ENCODE assay signal across 23 cellular contexts in the genomic region with DNA sequence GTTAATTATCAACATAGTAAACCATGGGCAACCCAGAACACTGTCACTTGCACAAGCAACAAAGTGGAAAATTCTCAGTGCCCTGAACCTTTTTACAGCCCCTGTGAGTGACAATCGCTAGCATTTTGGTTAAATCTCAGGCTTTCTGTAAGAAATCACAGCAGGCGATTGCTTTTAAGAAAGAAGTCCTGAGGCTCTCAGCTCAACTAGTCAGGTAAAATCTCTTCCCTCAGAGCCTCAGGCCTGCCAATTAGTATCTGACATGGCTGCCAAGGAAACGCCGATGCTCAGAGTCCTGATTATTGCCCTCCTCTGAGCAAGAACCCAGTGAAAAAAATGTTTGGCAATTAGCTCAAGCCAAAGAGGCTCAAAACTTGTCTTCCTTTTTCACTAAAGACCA.
"Had no signal": no experiment of that assay in that cellular context is flagged by ENCODE, and none has a peak within 500 bp of the region (broad histone marks: within the 10 kb centered on the region; RNA-seq: fewer than 3 reads in every experiment).

No MANE protein-coding gene starts in this region.

- H3K27me3 ChIP-seq: heart right ventricle, ovary, right lobe of liver, testis, tibial nerve, upper lobe of right lung, vagina had no signal

- H3K4me3 Mint-ChIP-seq: endodermal cell; memory B cell; nephron; stimulated activated effector memory CD8-positive, alpha-beta T cell treated with anti-CD3 and anti-CD28 coated beads, Interleukin-12 subunit alpha, Interleukin-12 subunit beta, amount 100 ng/mL, for 72 hours; stimulated activated naive CD8-positive, alpha-beta T cell treated with anti-CD3 and anti-CD28 coated beads, Interleukin-15, amount 100 ng/mL, for 72 hours had no signal

- H3K4me1 Mint-ChIP-seq: memory B cell; stimulated activated effector memory CD8-positive, alpha-beta T cell treated with anti-CD3 and anti-CD28 coated beads, Interleukin-12 subunit alpha, Interleukin-12 subunit beta, amount 100 ng/mL, for 72 hours; stimulated activated naive CD8-positive, alpha-beta T cell treated with anti-CD3 and anti-CD28 coated beads, Interleukin-15, amount 100 ng/mL, for 72 hours had no signal

- H3K9me3 Mint-ChIP-seq: endodermal cell; memory B cell; nephron; stimulated activated effector memory CD8-positive, alpha-beta T cell treated with anti-CD3 and anti-CD28 coated beads, Interleukin-12 subunit alpha, Interleukin-12 subunit beta, amount 100 ng/mL, for 72 hours; stimulated activated naive CD8-positive, alpha-beta T cell treated with anti-CD3 and anti-CD28 coated beads, Interleukin-15, amount 100 ng/mL, for 72 hours had no signal

- H3K27ac ChIP-seq: heart right ventricle, left ventricle myocardium inferior, lower lobe of right lung, ovary, prostate gland, right lobe of liver, testis, tibial nerve, upper lobe of right lung, vagina had no signal

- H3K36me3 Mint-ChIP-seq: memory B cell; stimulated activated effector memory CD8-positive, alpha-beta T cell treated with anti-CD3 and anti-CD28 coated beads, Interleukin-12 subunit alpha, Interleukin-12 subunit beta, amount 100 ng/mL, for 72 hours had no signal

- H3K9me3 ChIP-seq: heart right ventricle, left ventricle myocardium inferior, lower lobe of right lung, ovary, prostate gland, right lobe of liver, testis, tibial nerve, upper lobe of right lung, vagina had no signal

- H3K36me3 ChIP-seq: heart right ventricle, left ventricle myocardium inferior, lower lobe of right lung, ovary, prostate gland, right lobe of liver, tibial nerve, upper lobe of right lung, vagina had no signal

- H3K27ac Mint-ChIP-seq: endodermal cell; memory B cell; nephron; stimulated activated effector memory CD8-positive, alpha-beta T cell treated with anti-CD3 and anti-CD28 coated beads, Interleukin-12 subunit alpha, Interleukin-12 subunit beta, amount 100 ng/mL, for 72 hours; stimulated activated naive CD8-positive, alpha-beta T cell treated with anti-CD3 and anti-CD28 coated beads, Interleukin-15, amount 100 ng/mL, for 72 hours had no signal

- DNase-seq: cerebellar nuclear complex; dermis blood vessel endothelial cell; effector CD4-positive, alpha-beta T cell; endodermal cell; heart right ventricle; hypothalamus; left ventricle myocardium inferior; lower lobe of right lung; midbrain; nucleus accumbens; ovary; right lobe of liver; stimulated activated CD4-positive, alpha-beta T cell treated with anti-CD3 and anti-CD28 coated beads, Interleukin-4, amount 100 ng/mL, for 1 hour; stimulated activated CD8-positive, alpha-beta memory T cell treated with anti-CD3 and anti-CD28 coated beads, Interleukin-4, amount 100 ng/mL, for 48 hours; stimulated activated naive CD8-positive, alpha-beta T cell treated with anti-CD3 and anti-CD28 coated beads, Interleukin-15, amount 100 ng/mL, for 72 hours; testis; upper lobe of right lung had no signal

- H3K4me1 ChIP-seq: heart right ventricle, left ventricle myocardium inferior, lower lobe of right lung, prostate gland, right lobe of liver, testis, tibial nerve, upper lobe of right lung, vagina had no signal

- H3K4me3 ChIP-seq: heart right ventricle, left ventricle myocardium inferior, lower lobe of right lung, ovary, prostate gland, right lobe of liver, testis, tibial nerve, upper lobe of right lung, vagina had no signal
